1 cellular context compared by ENCODE assay signal in the genomic region with DNA sequence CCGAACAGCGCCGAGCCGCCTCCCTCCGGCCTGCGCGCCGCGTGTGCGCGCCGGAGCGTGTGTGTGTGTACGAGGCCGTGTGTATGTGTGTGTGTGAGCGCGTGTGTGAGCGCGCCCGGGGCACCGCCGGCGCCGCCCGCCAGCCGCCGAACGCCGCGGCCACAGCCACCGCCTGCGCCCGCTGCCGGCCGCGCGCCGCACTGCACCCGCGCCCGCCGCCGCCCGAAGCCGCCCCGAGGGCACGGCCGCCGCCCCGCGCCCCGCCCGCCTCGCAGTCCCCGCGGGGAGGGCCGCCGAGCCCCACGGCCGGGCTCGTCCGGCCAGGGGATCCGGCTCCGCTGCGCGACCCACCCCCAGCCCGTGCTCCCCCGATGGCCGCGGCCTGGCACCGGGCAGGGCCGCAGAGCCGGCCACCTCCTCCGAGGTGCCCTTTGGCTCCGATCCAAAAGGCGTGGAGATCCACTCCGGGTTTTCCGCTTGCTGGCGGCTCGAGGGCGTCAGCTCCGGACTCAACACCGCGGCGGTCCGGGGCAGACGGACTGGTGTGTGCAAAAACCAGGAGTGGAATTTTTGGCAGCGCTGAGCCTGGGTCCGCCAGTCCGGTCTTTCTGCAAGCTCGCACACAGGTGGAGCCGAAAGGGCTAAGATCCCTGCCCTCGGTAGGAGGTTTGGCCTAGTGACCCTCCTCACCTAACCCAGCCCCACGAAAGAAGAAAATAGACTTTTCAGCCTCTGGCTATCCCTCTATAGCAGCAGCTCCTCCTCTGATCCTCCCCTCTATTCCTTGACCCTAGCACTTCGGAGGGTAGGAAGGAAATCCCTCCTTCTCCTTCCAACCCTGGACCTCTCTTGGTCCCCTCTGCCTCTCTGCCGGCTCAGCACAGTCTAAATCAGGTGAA.
A peak's percentile ranks its signal among the peaks of the same experiment; 100 is the strongest.
TF ChIP-seq lines count a peak whose summit lies in the region.

A gene with protein sequence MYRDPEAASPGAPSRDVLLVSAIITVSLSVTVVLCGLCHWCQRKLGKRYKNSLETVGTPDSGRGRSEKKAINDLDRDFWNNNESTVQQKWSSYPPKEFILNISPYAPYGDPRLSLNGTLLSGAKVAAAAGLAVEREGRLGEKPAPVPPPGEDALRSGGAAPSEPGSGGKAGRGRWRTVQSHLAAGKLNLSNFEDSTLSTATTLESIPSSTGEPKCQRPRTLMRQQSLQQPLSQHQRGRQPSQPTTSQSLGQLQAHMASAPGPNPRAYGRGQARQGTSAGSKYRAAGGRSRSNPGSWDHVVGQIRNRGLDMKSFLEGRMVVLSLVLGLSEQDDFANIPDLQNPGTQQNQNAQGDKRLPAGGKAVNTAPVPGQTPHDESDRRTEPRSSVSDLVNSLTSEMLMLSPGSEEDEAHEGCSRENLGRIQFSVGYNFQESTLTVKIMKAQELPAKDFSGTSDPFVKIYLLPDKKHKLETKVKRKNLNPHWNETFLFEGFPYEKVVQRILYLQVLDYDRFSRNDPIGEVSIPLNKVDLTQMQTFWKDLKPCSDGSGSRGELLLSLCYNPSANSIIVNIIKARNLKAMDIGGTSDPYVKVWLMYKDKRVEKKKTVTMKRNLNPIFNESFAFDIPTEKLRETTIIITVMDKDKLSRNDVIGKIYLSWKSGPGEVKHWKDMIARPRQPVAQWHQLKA (minus strand): TSS at position 47 of the 899 bp plus-strand sequence. CDS start 256 bp downstream, outside the sequence.

TF ChIP-seq in K562, 482 proteins besides CTCF, POLR2A, EP300 and RAD21 (continued from another document and continues in another):
- TF ChIP-seq, protein P1, sequence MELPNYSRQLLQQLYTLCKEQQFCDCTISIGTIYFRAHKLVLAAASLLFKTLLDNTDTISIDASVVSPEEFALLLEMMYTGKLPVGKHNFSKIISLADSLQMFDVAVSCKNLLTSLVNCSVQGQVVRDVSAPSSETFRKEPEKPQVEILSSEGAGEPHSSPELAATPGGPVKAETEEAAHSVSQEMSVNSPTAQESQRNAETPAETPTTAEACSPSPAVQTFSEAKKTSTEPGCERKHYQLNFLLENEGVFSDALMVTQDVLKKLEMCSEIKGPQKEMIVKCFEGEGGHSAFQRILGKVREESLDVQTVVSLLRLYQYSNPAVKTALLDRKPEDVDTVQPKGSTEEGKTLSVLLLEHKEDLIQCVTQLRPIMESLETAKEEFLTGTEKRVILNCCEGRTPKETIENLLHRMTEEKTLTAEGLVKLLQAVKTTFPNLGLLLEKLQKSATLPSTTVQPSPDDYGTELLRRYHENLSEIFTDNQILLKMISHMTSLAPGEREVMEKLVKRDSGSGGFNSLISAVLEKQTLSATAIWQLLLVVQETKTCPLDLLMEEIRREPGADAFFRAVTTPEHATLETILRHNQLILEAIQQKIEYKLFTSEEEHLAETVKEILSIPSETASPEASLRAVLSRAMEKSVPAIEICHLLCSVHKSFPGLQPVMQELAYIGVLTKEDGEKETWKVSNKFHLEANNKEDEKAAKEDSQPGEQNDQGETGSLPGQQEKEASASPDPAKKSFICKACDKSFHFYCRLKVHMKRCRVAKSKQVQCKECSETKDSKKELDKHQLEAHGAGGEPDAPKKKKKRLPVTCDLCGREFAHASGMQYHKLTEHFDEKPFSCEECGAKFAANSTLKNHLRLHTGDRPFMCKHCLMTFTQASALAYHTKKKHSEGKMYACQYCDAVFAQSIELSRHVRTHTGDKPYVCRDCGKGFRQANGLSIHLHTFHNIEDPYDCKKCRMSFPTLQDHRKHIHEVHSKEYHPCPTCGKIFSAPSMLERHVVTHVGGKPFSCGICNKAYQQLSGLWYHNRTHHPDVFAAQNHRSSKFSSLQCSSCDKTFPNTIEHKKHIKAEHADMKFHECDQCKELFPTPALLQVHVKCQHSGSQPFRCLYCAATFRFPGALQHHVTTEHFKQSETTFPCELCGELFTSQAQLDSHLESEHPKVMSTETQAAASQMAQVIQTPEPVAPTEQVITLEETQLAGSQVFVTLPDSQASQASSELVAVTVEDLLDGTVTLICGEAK (IDR thresholded peaks at IDR 0.05): peak; percentile 66
- TF ChIP-seq, protein P1 (CRISPR knock-in tag; IDR thresholded peaks at IDR 0.05): 0 out of 2 replicates have a peak, but pooled peaks have one; percentile 17
- TF ChIP-seq, protein P2, sequence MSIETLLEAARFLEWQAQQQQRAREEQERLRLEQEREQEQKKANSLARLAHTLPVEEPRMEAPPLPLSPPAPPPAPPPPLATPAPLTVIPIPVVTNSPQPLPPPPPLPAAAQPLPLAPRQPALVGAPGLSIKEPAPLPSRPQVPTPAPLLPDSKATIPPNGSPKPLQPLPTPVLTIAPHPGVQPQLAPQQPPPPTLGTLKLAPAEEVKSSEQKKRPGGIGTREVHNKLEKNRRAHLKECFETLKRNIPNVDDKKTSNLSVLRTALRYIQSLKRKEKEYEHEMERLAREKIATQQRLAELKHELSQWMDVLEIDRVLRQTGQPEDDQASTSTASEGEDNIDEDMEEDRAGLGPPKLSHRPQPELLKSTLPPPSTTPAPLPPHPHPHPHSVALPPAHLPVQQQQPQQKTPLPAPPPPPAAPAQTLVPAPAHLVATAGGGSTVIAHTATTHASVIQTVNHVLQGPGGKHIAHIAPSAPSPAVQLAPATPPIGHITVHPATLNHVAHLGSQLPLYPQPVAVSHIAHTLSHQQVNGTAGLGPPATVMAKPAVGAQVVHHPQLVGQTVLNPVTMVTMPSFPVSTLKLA (conservative IDR thresholded peaks at IDR 0.05): peak in 1 of 2 experiments; percentile 51; a peak in 1 of 4 replicates
- no peak for TF ChIP-seq NELFE (IDR thresholded peaks at IDR 0.05; ENCODE audit: insufficient read depth, insufficient read length)
- TF ChIP-seq, protein P3, sequence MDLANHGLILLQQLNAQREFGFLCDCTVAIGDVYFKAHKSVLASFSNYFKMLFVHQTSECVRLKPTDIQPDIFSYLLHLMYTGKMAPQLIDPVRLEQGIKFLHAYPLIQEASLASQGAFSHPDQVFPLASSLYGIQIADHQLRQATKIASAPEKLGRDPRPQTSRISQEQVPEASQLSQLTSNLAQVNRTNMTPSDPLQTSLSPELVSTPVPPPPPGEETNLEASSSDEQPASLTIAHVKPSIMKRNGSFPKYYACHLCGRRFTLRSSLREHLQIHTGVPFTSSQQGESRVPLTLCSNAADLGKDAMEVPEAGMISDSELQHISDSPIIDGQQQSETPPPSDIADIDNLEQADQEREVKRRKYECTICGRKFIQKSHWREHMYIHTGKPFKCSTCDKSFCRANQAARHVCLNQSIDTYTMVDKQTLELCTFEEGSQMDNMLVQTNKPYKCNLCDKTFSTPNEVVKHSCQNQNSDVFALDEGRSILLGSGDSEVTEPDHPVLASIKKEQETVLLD (IDR thresholded peaks at IDR 0.05): no peak
- no peak for TF ChIP-seq TEAD2 (tag; IDR thresholded peaks at IDR 0.05)
- TF ChIP-seq, protein P4, sequence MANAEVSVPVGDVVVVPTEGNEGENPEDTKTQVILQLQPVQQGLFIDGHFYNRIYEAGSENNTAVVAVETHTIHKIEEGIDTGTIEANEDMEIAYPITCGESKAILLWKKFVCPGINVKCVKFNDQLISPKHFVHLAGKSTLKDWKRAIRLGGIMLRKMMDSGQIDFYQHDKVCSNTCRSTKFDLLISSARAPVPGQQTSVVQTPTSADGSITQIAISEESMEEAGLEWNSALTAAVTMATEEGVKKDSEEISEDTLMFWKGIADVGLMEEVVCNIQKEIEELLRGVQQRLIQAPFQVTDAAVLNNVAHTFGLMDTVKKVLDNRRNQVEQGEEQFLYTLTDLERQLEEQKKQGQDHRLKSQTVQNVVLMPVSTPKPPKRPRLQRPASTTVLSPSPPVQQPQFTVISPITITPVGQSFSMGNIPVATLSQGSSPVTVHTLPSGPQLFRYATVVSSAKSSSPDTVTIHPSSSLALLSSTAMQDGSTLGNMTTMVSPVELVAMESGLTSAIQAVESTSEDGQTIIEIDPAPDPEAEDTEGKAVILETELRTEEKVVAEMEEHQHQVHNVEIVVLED (CRISPR knock-in tag; IDR thresholded peaks at IDR 0.05): peak; percentile 37; the same call in 1 of the 2 replicates
- no peak for TF ChIP-seq HDAC1 (IDR thresholded peaks at IDR 0.05)
- peak in 1 of 2 experiments; percentile 55; a peak in 1 of 4 replicates for TF ChIP-seq TBL1XR1 (IDR thresholded peaks at IDR 0.05; ENCODE audit: low read length in 2 of 2)
- TF ChIP-seq, protein P5, sequence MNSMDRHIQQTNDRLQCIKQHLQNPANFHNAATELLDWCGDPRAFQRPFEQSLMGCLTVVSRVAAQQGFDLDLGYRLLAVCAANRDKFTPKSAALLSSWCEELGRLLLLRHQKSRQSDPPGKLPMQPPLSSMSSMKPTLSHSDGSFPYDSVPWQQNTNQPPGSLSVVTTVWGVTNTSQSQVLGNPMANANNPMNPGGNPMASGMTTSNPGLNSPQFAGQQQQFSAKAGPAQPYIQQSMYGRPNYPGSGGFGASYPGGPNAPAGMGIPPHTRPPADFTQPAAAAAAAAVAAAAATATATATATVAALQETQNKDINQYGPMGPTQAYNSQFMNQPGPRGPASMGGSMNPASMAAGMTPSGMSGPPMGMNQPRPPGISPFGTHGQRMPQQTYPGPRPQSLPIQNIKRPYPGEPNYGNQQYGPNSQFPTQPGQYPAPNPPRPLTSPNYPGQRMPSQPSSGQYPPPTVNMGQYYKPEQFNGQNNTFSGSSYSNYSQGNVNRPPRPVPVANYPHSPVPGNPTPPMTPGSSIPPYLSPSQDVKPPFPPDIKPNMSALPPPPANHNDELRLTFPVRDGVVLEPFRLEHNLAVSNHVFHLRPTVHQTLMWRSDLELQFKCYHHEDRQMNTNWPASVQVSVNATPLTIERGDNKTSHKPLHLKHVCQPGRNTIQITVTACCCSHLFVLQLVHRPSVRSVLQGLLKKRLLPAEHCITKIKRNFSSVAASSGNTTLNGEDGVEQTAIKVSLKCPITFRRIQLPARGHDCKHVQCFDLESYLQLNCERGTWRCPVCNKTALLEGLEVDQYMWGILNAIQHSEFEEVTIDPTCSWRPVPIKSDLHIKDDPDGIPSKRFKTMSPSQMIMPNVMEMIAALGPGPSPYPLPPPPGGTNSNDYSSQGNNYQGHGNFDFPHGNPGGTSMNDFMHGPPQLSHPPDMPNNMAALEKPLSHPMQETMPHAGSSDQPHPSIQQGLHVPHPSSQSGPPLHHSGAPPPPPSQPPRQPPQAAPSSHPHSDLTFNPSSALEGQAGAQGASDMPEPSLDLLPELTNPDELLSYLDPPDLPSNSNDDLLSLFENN (IDR thresholded peaks at IDR 0.05; ENCODE audit: low read depth in 2 of 2, low read length in 2 of 2): no peak
- TF ChIP-seq ARHGAP35 (IDR thresholded peaks at IDR 0.05; ENCODE audit: partially characterized antibody): no peak
- TF ChIP-seq, protein P6, sequence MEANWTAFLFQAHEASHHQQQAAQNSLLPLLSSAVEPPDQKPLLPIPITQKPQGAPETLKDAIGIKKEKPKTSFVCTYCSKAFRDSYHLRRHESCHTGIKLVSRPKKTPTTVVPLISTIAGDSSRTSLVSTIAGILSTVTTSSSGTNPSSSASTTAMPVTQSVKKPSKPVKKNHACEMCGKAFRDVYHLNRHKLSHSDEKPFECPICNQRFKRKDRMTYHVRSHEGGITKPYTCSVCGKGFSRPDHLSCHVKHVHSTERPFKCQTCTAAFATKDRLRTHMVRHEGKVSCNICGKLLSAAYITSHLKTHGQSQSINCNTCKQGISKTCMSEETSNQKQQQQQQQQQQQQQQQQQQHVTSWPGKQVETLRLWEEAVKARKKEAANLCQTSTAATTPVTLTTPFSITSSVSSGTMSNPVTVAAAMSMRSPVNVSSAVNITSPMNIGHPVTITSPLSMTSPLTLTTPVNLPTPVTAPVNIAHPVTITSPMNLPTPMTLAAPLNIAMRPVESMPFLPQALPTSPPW (CRISPR knock-in tag; IDR thresholded peaks at IDR 0.05): peak; percentile 93
- TF ChIP-seq KAT2B (IDR thresholded peaks at IDR 0.05; ENCODE audit: low read depth, low read length): no peak
- peak; percentile 25 for TF ChIP-seq HNRNPLL (IDR thresholded peaks at IDR 0.05; ENCODE audit: low read depth, low read length, poor library complexity, severe bottlenecking)
- TF ChIP-seq SIRT6 (IDR thresholded peaks at IDR 0.05; ENCODE audit: low read depth, low read length): no peak
- no peak for TF ChIP-seq SLC30A9 (CRISPR knock-in tag; IDR thresholded peaks at IDR 0.05)
- peak; percentile 62; the same call in 1 of the 2 replicates for TF ChIP-seq TARDBP (IDR thresholded peaks at IDR 0.05)
- TF ChIP-seq MAFG (tag; conservative IDR thresholded peaks at IDR 0.05): no peak
- TF ChIP-seq, protein P7, sequence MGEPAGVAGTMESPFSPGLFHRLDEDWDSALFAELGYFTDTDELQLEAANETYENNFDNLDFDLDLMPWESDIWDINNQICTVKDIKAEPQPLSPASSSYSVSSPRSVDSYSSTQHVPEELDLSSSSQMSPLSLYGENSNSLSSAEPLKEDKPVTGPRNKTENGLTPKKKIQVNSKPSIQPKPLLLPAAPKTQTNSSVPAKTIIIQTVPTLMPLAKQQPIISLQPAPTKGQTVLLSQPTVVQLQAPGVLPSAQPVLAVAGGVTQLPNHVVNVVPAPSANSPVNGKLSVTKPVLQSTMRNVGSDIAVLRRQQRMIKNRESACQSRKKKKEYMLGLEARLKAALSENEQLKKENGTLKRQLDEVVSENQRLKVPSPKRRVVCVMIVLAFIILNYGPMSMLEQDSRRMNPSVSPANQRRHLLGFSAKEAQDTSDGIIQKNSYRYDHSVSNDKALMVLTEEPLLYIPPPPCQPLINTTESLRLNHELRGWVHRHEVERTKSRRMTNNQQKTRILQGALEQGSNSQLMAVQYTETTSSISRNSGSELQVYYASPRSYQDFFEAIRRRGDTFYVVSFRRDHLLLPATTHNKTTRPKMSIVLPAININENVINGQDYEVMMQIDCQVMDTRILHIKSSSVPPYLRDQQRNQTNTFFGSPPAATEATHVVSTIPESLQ (CRISPR knock-in tag; IDR thresholded peaks at IDR 0.05): no peak
- TF ChIP-seq RBM15 (IDR thresholded peaks at IDR 0.05; ENCODE audit: insufficient read depth, low read length): no peak
- no peak for TF ChIP-seq ZNF764 (CRISPR knock-in tag; IDR thresholded peaks at IDR 0.05; ENCODE audit: low read depth)
- TF ChIP-seq MEIS2 (IDR thresholded peaks at IDR 0.05; ENCODE audit: partially characterized antibody): peak; percentile 10
- no peak for TF ChIP-seq SRSF3 (IDR thresholded peaks at IDR 0.05; ENCODE audit: insufficient read depth, low read length)
- TF ChIP-seq NONO (IDR thresholded peaks at IDR 0.05; ENCODE audit: low read depth in 2 of 2, low read length in 1 of 2): peak in 1 of 2 experiments; percentile 86; a peak in 2 of 4 replicates
- TF ChIP-seq FOXA1 (IDR thresholded peaks at IDR 0.05; ENCODE audit: borderline replicate concordance): no peak
